In genomic region chr13:93775507-93776108, GRCh38 we compare ENCODE assay signal across 20 cellular contexts.
A peak's percentile ranks its signal among the peaks of the same experiment; 100 is the strongest.
DNase-seq lines count a peak whose midpoint lies in the region; ATAC-seq lines count a peak whose summit lies in the region.
"Had no signal": no experiment of that assay in that cellular context is flagged by ENCODE, and none has a peak within 500 bp of the region (broad histone marks: within the 10 kb centered on the region; RNA-seq: fewer than 3 reads in every experiment).

No MANE protein-coding gene starts in this region.

- peaks cover 3% of the 10 kb centered on the region for H3K79me1 ChIP-seq in mesenchymal stem cell (replicated peaks; ENCODE audit: low read length, poor library complexity, severe bottlenecking)

- H4K91ac ChIP-seq in mesenchymal stem cell (ENCODE audit: low read length): no peak overlapping the region

- H3K14ac ChIP-seq in mesenchymal stem cell (ENCODE audit: low read length in 2 of 2): no peak overlapping the region

- no peak overlapping the region for H3K23ac ChIP-seq in mesenchymal stem cell (ENCODE audit: low read length in 2 of 2)

- H3K9ac ChIP-seq in endocrine pancreas (ENCODE audit: control insufficient read depth, insufficient read depth, low read length) (no peak overlapping the region), mesenchymal stem cell (ENCODE audit: low read length) (peak overlapping the region; percentile 75)

- no peak overlapping the region for H2AFZ ChIP-seq in mesenchymal stem cell (ENCODE audit: low read depth, low read length)

- H2AK5ac ChIP-seq in mesenchymal stem cell (ENCODE audit: low read length, severe bottlenecking): no peak overlapping the region

- 50% methylated on average over 1 of the region's 8 CpGs for WGBS in mesenchymal stem cell

- H3K27me3 ChIP-seq in MG63 (no peaks in the 10 kb centered on the region), endocrine pancreas (ENCODE audit: control insufficient read depth, insufficient read depth, low read length) (no peaks in the 10 kb centered on the region), mesenchymal stem cell (ENCODE audit: control insufficient read depth in 1 of 2, insufficient read depth in 1 of 2, low read length in 2 of 2) (no peaks in the 10 kb centered on the region)
- H3K27me3 ChIP-seq: BE2C, neutrophil, upper lobe of left lung had no signal

- no peak overlapping the region for H4K8ac ChIP-seq in mesenchymal stem cell (ENCODE audit: low read length)

- H3K4ac ChIP-seq in mesenchymal stem cell (ENCODE audit: low read depth in 1 of 2, low read length in 2 of 2): no peak overlapping the region

- peak overlapping the region; percentile 64 for H3K27ac ChIP-seq in mesenchymal stem cell (ENCODE audit: low read length, poor library complexity, severe bottlenecking)
- H3K27ac ChIP-seq: neutrophil, upper lobe of left lung had no signal

- H2BK15ac ChIP-seq in mesenchymal stem cell (ENCODE audit: low read depth, poor library complexity, severe bottlenecking): no peak overlapping the region

- DNase-seq in AG08396 (ENCODE audit: low spot score): peak; percentile 32
- no peak for DNase-seq in MG63
- peak; percentile 46 for DNase-seq in mesenchymal stem cell
- DNase-seq: activated CD4-positive, alpha-beta T cell treated with anti-CD3 and anti-CD28 coated beads for 48 hours; activated T-cell treated with anti-CD3 and anti-CD28 coated beads, Interleukin-2, amount 50 U/mL, for 4 hours; aorta; BE2C; DND-41; effector memory CD8-positive, alpha-beta T cell; hypothalamus; mammary epithelial cell; NCI-H2227 treated with DMSO at 0.1 percent for 48 hours; stimulated activated CD4-positive, alpha-beta T cell treated with anti-CD3 and anti-CD28 coated beads, Interleukin-15, amount 100 ng/mL, for 24 hours; upper lobe of left lung had no signal

- H3K4me1 ChIP-seq in endocrine pancreas (ENCODE audit: control insufficient read depth, insufficient read depth, low read length): no peaks in the 10 kb centered on the region
- peaks cover 2% of the 10 kb centered on the region for H3K4me1 ChIP-seq in mesenchymal stem cell (ENCODE audit: control insufficient read depth, insufficient read depth, low read depth, low read length)
- H3K4me1 ChIP-seq: upper lobe of left lung had no signal

- no peak for ATAC-seq in HG02798 (IDR thresholded peaks at IDR 0.05; ENCODE audit: poor library complexity, unreplicated experiment)
- no peak for ATAC-seq in HG03342 (IDR thresholded peaks at IDR 0.05; ENCODE audit: unreplicated experiment)
- ATAC-seq in HG02970 (IDR thresholded peaks at IDR 0.05; ENCODE audit: low FRiP score, unreplicated experiment): no peak
- ATAC-seq in GM18520 (IDR thresholded peaks at IDR 0.05; ENCODE audit: unreplicated experiment): no peak
- ATAC-seq: activated T-cell treated with anti-CD3 and anti-CD28 coated beads, Interleukin-2, amount 50 U/mL, for 4 hours; effector memory CD8-positive, alpha-beta T cell had no signal

- H3K9me3 ChIP-seq in MG63 (no peaks in the 10 kb centered on the region), endocrine pancreas (ENCODE audit: control insufficient read depth, low read length) (no peaks in the 10 kb centered on the region), mesenchymal stem cell (ENCODE audit: control insufficient read depth, low read length) (no peaks in the 10 kb centered on the region)
- H3K9me3 ChIP-seq: BE2C, neutrophil, upper lobe of left lung had no signal

- no peak overlapping the region for H2BK5ac ChIP-seq in mesenchymal stem cell (ENCODE audit: low read depth, low read length, poor library complexity, severe bottlenecking)

- peak overlapping the region in 1 of 2 experiments; percentile 4 for H3K18ac ChIP-seq in mesenchymal stem cell (ENCODE audit: low read depth in 1 of 2, low read length in 2 of 2)

- H2BK12ac ChIP-seq in mesenchymal stem cell (ENCODE audit: low read length in 2 of 2): no peak overlapping the region

- H3K36me3 ChIP-seq in MG63 (no peaks in the 10 kb centered on the region), endocrine pancreas (ENCODE audit: control insufficient read depth, insufficient read depth, low read length) (no peaks in the 10 kb centered on the region), mesenchymal stem cell (ENCODE audit: control insufficient read depth in 1 of 2, insufficient read depth in 2 of 2, low read depth in 1 of 2, low read length in 2 of 2) (no peaks in the 10 kb centered on the region)
- H3K36me3 ChIP-seq: BE2C, neutrophil, upper lobe of left lung had no signal

- no peak overlapping the region for H2BK120ac ChIP-seq in mesenchymal stem cell (ENCODE audit: low read depth, low read length)

- H3K4me3 ChIP-seq in MG63 (peak overlapping the region; percentile 14; the same call in 1 of the 2 replicates), endocrine pancreas (ENCODE audit: control insufficient read depth, insufficient read depth, low read length) (peak overlapping the region; percentile 54), mesenchymal stem cell (ENCODE audit: insufficient read depth in 1 of 2, low read depth in 1 of 2, low read length in 2 of 2) (peak overlapping the region in 1 of 2 experiments; percentile 4)
- H3K4me3 ChIP-seq: upper lobe of left lung had no signal

- H3K4me2 ChIP-seq in mesenchymal stem cell (ENCODE audit: low read length, poor library complexity, severe bottlenecking): no peak overlapping the region
